ENCODE assay signal across 15 cellular contexts in the genomic region with DNA sequence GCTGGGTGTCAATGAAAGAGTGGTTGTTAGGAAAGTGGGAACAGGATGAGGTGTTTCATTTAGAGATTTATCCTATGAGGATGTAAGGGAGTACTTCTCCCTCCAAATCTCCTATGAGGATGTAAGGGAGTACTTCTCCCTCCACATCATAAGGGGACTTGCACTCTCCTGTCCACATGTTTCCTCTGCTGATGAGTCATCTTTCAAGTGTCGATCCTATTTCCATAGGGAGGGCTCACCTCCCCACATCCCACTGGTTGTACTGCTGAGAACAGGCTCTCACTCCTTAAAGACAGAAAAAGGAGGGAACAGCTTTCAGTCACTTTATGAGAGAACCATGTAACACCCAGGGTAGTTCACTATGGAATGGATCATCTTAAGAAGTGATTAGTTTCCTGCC.
DNase-seq lines count a peak whose midpoint lies in the region; ATAC-seq, FAIRE-seq and TF ChIP-seq lines count a peak whose summit lies in the region.
"Had no signal": no experiment of that assay in that cellular context is flagged by ENCODE, and none has a peak within 500 bp of the region (broad histone marks: within the 10 kb centered on the region; RNA-seq: fewer than 3 reads in every experiment).

No MANE protein-coding gene starts in this region.

- H3K36me3 ChIP-seq in IMR-90 (ENCODE audit: control insufficient read depth, insufficient read depth, low read length): no peaks in the 10 kb centered on the region
- peaks cover 2% of the 10 kb centered on the region for H3K36me3 ChIP-seq in mammary epithelial cell (ENCODE audit: insufficient read depth, low read length)
- H3K36me3 ChIP-seq in testis (ENCODE audit: low read depth, missing control alignments): no peaks in the 10 kb centered on the region

- no peaks in the 10 kb centered on the region for H3K79me1 ChIP-seq in IMR-90 (ENCODE audit: low read depth in 1 of 2, low read length in 2 of 2)

- no peak overlapping the region for H2BK5ac ChIP-seq in IMR-90 (ENCODE audit: low read depth, low read length, poor library complexity, severe bottlenecking)

- no peak overlapping the region for H3K18ac ChIP-seq in IMR-90 (ENCODE audit: low read depth, low read length)

- H2AFZ ChIP-seq in IMR-90 (replicated peaks; ENCODE audit: low read length, poor library complexity) (no peak overlapping the region), mammary epithelial cell (ENCODE audit: low read depth, low read length) (peak overlapping the region; percentile 4)

- H3K4me1 ChIP-seq in IMR-90 (ENCODE audit: control insufficient read depth, insufficient read depth, low read length): 0 out of 2 replicates have a peak, but pooled peaks cover 1% of the 10 kb centered on the region
- peaks cover 6% of the 10 kb centered on the region for H3K4me1 ChIP-seq in mammary epithelial cell (ENCODE audit: insufficient read depth, low read length)
- no peaks in the 10 kb centered on the region for H3K4me1 ChIP-seq in testis

- no peak overlapping the region for H3K4ac ChIP-seq in IMR-90 (ENCODE audit: low read depth, low read length)

- H3K4me3 ChIP-seq in IMR-90 (ENCODE audit: insufficient read depth, low read depth, low read length) (no peak overlapping the region), mammary epithelial cell (replicated peaks in 1 of 3; ENCODE audit: insufficient read depth in 1 of 3, low read depth in 2 of 3, low read length in 3 of 3) (no peak overlapping the region), testis (no peak overlapping the region)
- H3K4me3 ChIP-seq: K562 had no signal

- no peak overlapping the region for H2AK9ac ChIP-seq in IMR-90 (replicated peaks; ENCODE audit: low read depth, low read length, poor library complexity)

- no peak overlapping the region for H2BK20ac ChIP-seq in IMR-90 (ENCODE audit: low read depth, low read length)

- H3K9me1 ChIP-seq in IMR-90 (ENCODE audit: insufficient read depth, low read length): no peaks in the 10 kb centered on the region

- H3K4me2 ChIP-seq in IMR-90 (ENCODE audit: low read depth, low read length) (no peak overlapping the region), mammary epithelial cell (ENCODE audit: insufficient read depth, low read depth, low read length) (no peak overlapping the region)

- H3K27me3 ChIP-seq in IMR-90 (ENCODE audit: control insufficient read depth, insufficient read depth, low read length): no peaks in the 10 kb centered on the region
- no peaks in the 10 kb centered on the region for H3K27me3 ChIP-seq in mammary epithelial cell (ENCODE audit: insufficient read depth, low read length)
- no peaks in the 10 kb centered on the region for H3K27me3 ChIP-seq in testis

- no peak for TF ChIP-seq RAD21 in IMR-90 (IDR thresholded peaks at IDR 0.05; ENCODE audit: low read length)

- H3K9me3 ChIP-seq in IMR-90 (ENCODE audit: control insufficient read depth, insufficient read depth, low read length) (no peaks in the 10 kb centered on the region), mammary epithelial cell (replicated peaks; ENCODE audit: insufficient read depth, low read length) (no peaks in the 10 kb centered on the region), testis (no peaks in the 10 kb centered on the region)

- no peak for TF ChIP-seq POLR2A in IMR-90 (IDR thresholded peaks at IDR 0.05; ENCODE audit: low read depth, low read length)
- no peak for TF ChIP-seq POLR2A in testis (IDR thresholded peaks at IDR 0.05)

- WGBS in IMR-90 (ENCODE audit: extremely low coverage in 2 of 2, insufficient read length in 1 of 2), 2 experiments: no CpG with 5 or more reads among the region's 1 CpG
- WGBS in mammary epithelial cell (ENCODE audit: low coverage, missing lambda C conversion rate): 0% methylated on average over 1 of the region's 1 CpG
- 36 to 70% methylated on average over 1 of the region's 1 CpG for WGBS in testis, 2 donors

- no peak overlapping the region for H3K23ac ChIP-seq in IMR-90 (ENCODE audit: low read depth, low read length)

- FAIRE-seq in urothelium cell line (lab: Jason Lieb, UNC) (no peak), GM19239 (lab: Jason Lieb, UNC) (no peak)
- FAIRE-seq: H1, K562 had no signal

- no peak overlapping the region for H4K8ac ChIP-seq in IMR-90 (ENCODE audit: low read depth in 2 of 2, low read length in 2 of 2)

- H3K9ac ChIP-seq in IMR-90 (ENCODE audit: low read depth, low read length) (no peak overlapping the region), mammary epithelial cell (ENCODE audit: insufficient read depth, low read length) (no peak overlapping the region)

- H2BK15ac ChIP-seq in IMR-90 (ENCODE audit: low read depth, low read length): no peak overlapping the region

- no peak for ATAC-seq in IMR-90 (ENCODE audit: low read depth)
- ATAC-seq: K562 had no signal

- H3K14ac ChIP-seq in IMR-90 (replicated peaks; ENCODE audit: low read depth, low read length): no peak overlapping the region

- no peak overlapping the region for H2BK120ac ChIP-seq in IMR-90 (ENCODE audit: low read depth, low read length)

- dilution Hi-C loops in IMR-90 (cut with HindIII; ENCODE audit: low sequenced_read_pairs, unreplicated experiment) (no loop called here), mammary epithelial cell (cut with HindIII; ENCODE audit: low sequenced_read_pairs) (no loop called here)

- H4K5ac ChIP-seq in IMR-90 (ENCODE audit: low read depth, low read length): no peak overlapping the region

- CTCF ChIA-PET in IMR-90 (lab: Yijun Ruan, JAX) (no interaction called here), mammary epithelial cell (lab: Charles Lee; ENCODE audit: low non-redundant PET) (no interaction called here)

- no peak overlapping the region for H2AK5ac ChIP-seq in IMR-90 (ENCODE audit: low read depth, low read length)

- BruUV-seq in IMR-90 (replicated peaks; lab: Mats Ljungman, UMichigan) (no TSS peak), mammary epithelial cell (replicated peaks; lab: Mats Ljungman, UMichigan) (no TSS peak)

- TF ChIP-seq CTCF in IMR-90 (conservative IDR thresholded peaks at IDR 0.05; ENCODE audit: low read depth, low read length) (no peak), mammary epithelial cell (conservative IDR thresholded peaks at IDR 0.05 in 1 of 2, IDR thresholded peaks at IDR 0.05 in 1 of 2; ENCODE audit: extremely low read depth in 1 of 2, insufficient read depth in 1 of 2, low read depth in 1 of 2, low read length in 2 of 2) (no peak), testis (IDR thresholded peaks at IDR 0.05) (no peak)

- H3K79me2 ChIP-seq in mammary epithelial cell (ENCODE audit: insufficient read depth, low read length): no peaks in the 10 kb centered on the region

- H3K56ac ChIP-seq in IMR-90 (ENCODE audit: extremely low read depth, insufficient read depth, low read length): no peak overlapping the region

- in situ Hi-C loops in IMR-90 (cut with MboI; ENCODE audit: low sequenced_read_pairs) (no loop called here), mammary epithelial cell (cut with MboI; ENCODE audit: low sequenced_read_pairs in 2 of 2) (no loop called here)

- H4K20me1 ChIP-seq in IMR-90 (ENCODE audit: insufficient read depth, low read length): no peaks in the 10 kb centered on the region
- no peaks in the 10 kb centered on the region for H4K20me1 ChIP-seq in mammary epithelial cell (ENCODE audit: insufficient read depth, low read length)

- H4K91ac ChIP-seq in IMR-90 (ENCODE audit: insufficient read depth, low read depth, low read length): no peak overlapping the region

- DNase-seq in H4 (ENCODE audit: low spot score) (peak; percentile 6), IMR-90 (peak; percentile 3), mammary epithelial cell (peak; percentile 16), urothelium cell line (ENCODE audit: low spot score) (peak; percentile 4), CD1c-positive myeloid dendritic cell (ENCODE audit: extremely low spot score) (no peak), testis (no peak), GM19239 (ENCODE audit: insufficient read length, low spot score) (no peak)
- DNase-seq: CD4-positive, alpha-beta T cell; DMS79; NCI-H1092; NCI-H69; OCI-M1 had no signal

- POLR2A ChIA-PET in IMR-90 (lab: Charles Lee; ENCODE audit: unreplicated experiment): no interaction called here

- intact Hi-C loops in IMR-90 (cut with micrococcal nuclease) (no loop called here), mammary epithelial cell (cut with micrococcal nuclease) (no loop called here), testis (cut with DNase I; ENCODE audit: low total_unique reads) (no loop called here)

- H3K27ac ChIP-seq in IMR-90 (ENCODE audit: insufficient read depth, low read length): no peak overlapping the region
- no peak overlapping the region for H3K27ac ChIP-seq in mammary epithelial cell (ENCODE audit: insufficient read depth, low read depth, low read length)
- no peak overlapping the region for H3K27ac ChIP-seq in testis
- H3K27ac ChIP-seq: RWPE1 had no signal

TF ChIP-seq in IMR-90, 13 proteins besides CTCF, POLR2A, EP300 and RAD21 (continues in another document):
- TF ChIP-seq FOS (IDR thresholded peaks at IDR 0.05; ENCODE audit: low read depth, low read length) (no peak), RFX5 (IDR thresholded peaks at IDR 0.05; ENCODE audit: low read depth, low read length) (no peak), MAFK (IDR thresholded peaks at IDR 0.05; ENCODE audit: low read depth, low read length) (no peak), NFE2L2 (IDR thresholded peaks at IDR 0.05; ENCODE audit: low read depth, low read length) (no peak), SMC3 (IDR thresholded peaks at IDR 0.05; ENCODE audit: low read depth, low read length) (no peak), RCOR1 (IDR thresholded peaks at IDR 0.05; ENCODE audit: insufficient replicate concordance, low read length) (no peak), MXI1 (IDR thresholded peaks at IDR 0.05; ENCODE audit: borderline replicate concordance, low read depth, low read length) (no peak), BHLHE40 (IDR thresholded peaks at IDR 0.05; ENCODE audit: low read depth, low read length) (no peak)
- TF ChIP-seq, protein P1, sequence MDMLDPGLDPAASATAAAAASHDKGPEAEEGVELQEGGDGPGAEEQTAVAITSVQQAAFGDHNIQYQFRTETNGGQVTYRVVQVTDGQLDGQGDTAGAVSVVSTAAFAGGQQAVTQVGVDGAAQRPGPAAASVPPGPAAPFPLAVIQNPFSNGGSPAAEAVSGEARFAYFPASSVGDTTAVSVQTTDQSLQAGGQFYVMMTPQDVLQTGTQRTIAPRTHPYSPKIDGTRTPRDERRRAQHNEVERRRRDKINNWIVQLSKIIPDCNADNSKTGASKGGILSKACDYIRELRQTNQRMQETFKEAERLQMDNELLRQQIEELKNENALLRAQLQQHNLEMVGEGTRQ (IDR thresholded peaks at IDR 0.05; ENCODE audit: low read depth, low read length): no peak
- TF ChIP-seq, protein P2, sequence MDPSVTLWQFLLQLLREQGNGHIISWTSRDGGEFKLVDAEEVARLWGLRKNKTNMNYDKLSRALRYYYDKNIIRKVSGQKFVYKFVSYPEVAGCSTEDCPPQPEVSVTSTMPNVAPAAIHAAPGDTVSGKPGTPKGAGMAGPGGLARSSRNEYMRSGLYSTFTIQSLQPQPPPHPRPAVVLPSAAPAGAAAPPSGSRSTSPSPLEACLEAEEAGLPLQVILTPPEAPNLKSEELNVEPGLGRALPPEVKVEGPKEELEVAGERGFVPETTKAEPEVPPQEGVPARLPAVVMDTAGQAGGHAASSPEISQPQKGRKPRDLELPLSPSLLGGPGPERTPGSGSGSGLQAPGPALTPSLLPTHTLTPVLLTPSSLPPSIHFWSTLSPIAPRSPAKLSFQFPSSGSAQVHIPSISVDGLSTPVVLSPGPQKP (IDR thresholded peaks at IDR 0.05; ENCODE audit: borderline replicate concordance, low read depth, low read length): no peak

Comparison
In these comparisons a context has a peak if more than half of its experiments do, and no peak if none do; other contexts are left out.
1. DNase-seq: peak in H4 (single experiment), IMR-90 (single experiment), mammary epithelial cell (single experiment) and urothelium cell line (single experiment); none in CD1c-positive myeloid dendritic cell (single experiment), testis (single experiment) and GM19239 (single experiment).